In genomic region chr2:20393986-20394385, GRCh38 we compare ENCODE assay signal across 30 cellular contexts.
"Had no signal": no experiment of that assay in that cellular context is flagged by ENCODE, and none has a peak within 500 bp of the region (broad histone marks: within the 10 kb centered on the region; RNA-seq: fewer than 3 reads in every experiment).

No MANE protein-coding gene starts in this region.

- H3K9me3 ChIP-seq: heart left ventricle, left lung, ovary, stomach, suprapubic skin, tibial nerve, upper lobe of left lung, vagina had no signal

- H3K36me3 Mint-ChIP-seq: immature natural killer cell; mesothelial cell of epicardium; naive thymus-derived CD4-positive, alpha-beta T cell; stimulated activated naive B cell treated with anti-CD40 and anti-IgM and Interleukin-4, amounts not matched to agents 10 μg/mL and 1 μg/mL and 100 μg/mL, for 72 hours had no signal

- H3K27ac ChIP-seq: heart left ventricle, left lung, ovary, stomach, suprapubic skin, tibial nerve, upper lobe of left lung, vagina had no signal

- H3K4me3 ChIP-seq: heart left ventricle, left lung, lung, ovary, smooth muscle cell, stomach, suprapubic skin, tibial nerve, upper lobe of left lung, vagina had no signal

- H3K4me1 ChIP-seq: heart left ventricle, left lung, stomach, tibial nerve, upper lobe of left lung, vagina had no signal

- DNase-seq: glutamatergic neuron; heart left ventricle; hypothalamus; immature natural killer cell; kidney; left colon; left lung; mesendoderm; naive thymus-derived CD4-positive, alpha-beta T cell; nucleus accumbens; ovary; right cardiac atrium; stimulated activated CD4-positive, alpha-beta T cell treated with anti-CD3 and anti-CD28 coated beads, Interleukin-1b, Interleukin-23, amount 100 ng/mL, for 48 hours; stimulated activated CD4-positive, alpha-beta T cell treated with anti-CD3 and anti-CD28 coated beads, Interleukin-2, amount 100 ng/mL, for 48 hours; stimulated activated CD4-positive, alpha-beta T cell treated with anti-CD3 and anti-CD28 coated beads, Interleukin-4, amount 100 ng/mL, for 4 hours; stimulated activated CD8-positive, alpha-beta memory T cell treated with anti-CD3 and anti-CD28 coated beads, Interleukin-4, amount 100 ng/mL, for 48 hours; stimulated activated naive B cell treated with anti-CD40 and anti-IgM and Interleukin-4, amounts not matched to agents 10 μg/mL and 1 μg/mL and 100 μg/mL, for 72 hours; stimulated activated naive CD8-positive, alpha-beta T cell treated with anti-CD3 and anti-CD28 coated beads, Interleukin-15, Interleukin-2, amounts not matched to agents 100 U/mL and 50 U/mL, for 24 hours; stomach; upper lobe of left lung had no signal

- ATAC-seq: heart left ventricle; left colon; left lung; naive thymus-derived CD4-positive, alpha-beta T cell; right cardiac atrium; stimulated activated naive B cell treated with anti-CD40 and anti-IgM and Interleukin-4, amounts not matched to agents 10 μg/mL and 1 μg/mL and 100 μg/mL, for 72 hours; stimulated activated naive CD8-positive, alpha-beta T cell treated with anti-CD3 and anti-CD28 coated beads, Interleukin-15, Interleukin-2, amounts not matched to agents 100 U/mL and 50 U/mL, for 24 hours had no signal

- H3K27me3 Mint-ChIP-seq: progenitor cell of endocrine pancreas had no signal

- H3K4me3 Mint-ChIP-seq: immature natural killer cell; mesothelial cell of epicardium; naive thymus-derived CD4-positive, alpha-beta T cell; nephron; neural crest cell; stimulated activated naive B cell treated with anti-CD40 and anti-IgM and Interleukin-4, amounts not matched to agents 10 μg/mL and 1 μg/mL and 100 μg/mL, for 72 hours had no signal

- FAIRE-seq: islet of Langerhans, kidney had no signal

- H3K9me3 Mint-ChIP-seq: immature natural killer cell; mesothelial cell of epicardium; naive thymus-derived CD4-positive, alpha-beta T cell; nephron; neural crest cell; stimulated activated naive B cell treated with anti-CD40 and anti-IgM and Interleukin-4, amounts not matched to agents 10 μg/mL and 1 μg/mL and 100 μg/mL, for 72 hours had no signal

- H3K4me1 Mint-ChIP-seq: immature natural killer cell; mesothelial cell of epicardium; nephron; neural crest cell; stimulated activated naive B cell treated with anti-CD40 and anti-IgM and Interleukin-4, amounts not matched to agents 10 μg/mL and 1 μg/mL and 100 μg/mL, for 72 hours had no signal

- H3K4me2 ChIP-seq: smooth muscle cell had no signal

- H3K27ac Mint-ChIP-seq: immature natural killer cell; mesothelial cell of epicardium; naive thymus-derived CD4-positive, alpha-beta T cell; nephron; progenitor cell of endocrine pancreas; stimulated activated naive B cell treated with anti-CD40 and anti-IgM and Interleukin-4, amounts not matched to agents 10 μg/mL and 1 μg/mL and 100 μg/mL, for 72 hours had no signal

- H3K36me3 ChIP-seq: heart left ventricle, left lung, ovary, stomach, suprapubic skin, tibial nerve, upper lobe of left lung, vagina had no signal

- H3K27me3 ChIP-seq: left lung, ovary, stomach, suprapubic skin, tibial nerve, upper lobe of left lung, vagina had no signal
